ENCODE assay signal across 1 cellular context in the genomic region with DNA sequence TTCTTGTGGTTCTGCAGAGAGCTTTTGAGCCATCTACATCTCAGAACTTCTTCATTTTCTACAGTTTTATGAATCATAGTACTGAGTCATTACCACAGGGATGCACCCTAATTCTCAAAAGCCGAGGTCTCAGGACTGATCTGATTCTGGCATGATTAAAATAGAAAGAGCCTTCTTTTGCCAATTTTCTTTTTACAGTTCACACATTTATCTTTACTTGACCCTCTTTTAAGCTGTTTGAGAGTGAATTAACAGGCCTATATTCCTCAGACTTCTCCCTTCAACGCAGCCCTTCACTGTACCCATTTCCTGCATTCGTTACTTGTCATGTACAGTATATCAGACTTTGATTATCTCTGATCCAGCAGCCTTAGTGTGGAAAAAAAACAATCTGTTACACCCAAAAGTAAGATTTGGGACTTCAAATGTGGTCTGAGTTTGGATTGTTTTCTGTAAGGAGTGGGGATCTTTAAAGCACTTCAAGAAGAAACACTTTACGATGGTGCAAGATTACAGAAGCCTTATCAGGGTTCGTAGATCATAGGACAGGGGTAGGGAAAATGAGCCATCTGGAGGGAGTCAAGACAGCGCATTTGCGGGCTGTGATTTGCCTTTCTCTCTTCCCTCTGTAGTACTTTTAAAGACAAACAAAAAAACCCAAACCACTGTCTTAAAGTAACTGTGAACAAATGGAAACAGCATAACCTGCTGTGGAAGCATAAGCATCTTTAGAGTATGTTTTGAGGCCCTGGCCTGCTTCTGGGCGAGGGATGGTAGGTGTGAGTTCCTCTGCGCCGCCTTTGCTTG.
TF ChIP-seq lines count a peak whose summit lies in the region.

No MANE protein-coding gene starts in this region.

TF ChIP-seq in IMR-90, 13 proteins besides CTCF, POLR2A, EP300 and RAD21:
- TF ChIP-seq CEBPB (IDR thresholded peaks at IDR 0.05; ENCODE audit: low read depth, low read length) = no peak
- peak; percentile 89 for TF ChIP-seq FOS (IDR thresholded peaks at IDR 0.05; ENCODE audit: low read depth, low read length)
- no peak for TF ChIP-seq RCOR1 (IDR thresholded peaks at IDR 0.05; ENCODE audit: insufficient replicate concordance, low read length)
- TF ChIP-seq SMC3 (IDR thresholded peaks at IDR 0.05; ENCODE audit: low read depth, low read length) = 0 out of 2 replicates have a peak, but pooled peaks have one; percentile 4
TF ChIP-seq in IMR-90: peak in this region for 2.
